ENCODE assay signal across 9 cellular contexts in the genomic region with DNA sequence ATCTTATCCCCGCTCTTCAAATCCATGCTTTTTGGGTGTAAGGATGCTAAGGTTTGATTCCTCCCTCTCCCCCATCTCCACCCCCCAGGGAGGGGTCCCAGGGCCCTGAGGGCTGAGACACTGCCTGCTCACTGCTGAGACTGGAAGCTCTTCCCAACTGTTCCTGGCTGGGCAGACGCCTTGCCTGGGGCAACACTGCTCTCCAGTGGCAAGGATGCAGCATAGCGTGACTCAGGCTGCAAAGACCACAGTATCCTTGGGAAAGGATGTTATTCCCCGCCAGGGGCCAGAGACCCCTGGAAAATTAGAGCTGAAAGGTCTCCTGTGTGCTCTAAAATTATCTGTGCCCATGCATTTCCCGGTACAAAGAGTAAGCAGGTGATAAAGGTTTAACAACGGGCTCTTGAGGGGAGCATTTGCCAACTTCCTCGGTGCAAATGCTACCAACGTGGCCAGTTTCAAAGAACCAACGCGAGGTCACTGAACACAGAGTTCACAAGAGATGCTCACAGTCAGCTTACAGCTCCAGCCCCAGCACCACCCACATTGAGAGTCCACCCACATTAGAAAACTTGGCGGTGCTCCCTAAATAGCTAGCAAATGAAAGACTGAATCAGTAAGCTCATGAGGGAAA.
DNase-seq lines count a peak whose midpoint lies in the region; ATAC-seq and TF ChIP-seq lines count a peak whose summit lies in the region.
"Had no signal": no experiment of that assay in that cellular context is flagged by ENCODE, and none has a peak within 500 bp of the region (broad histone marks: within the 10 kb centered on the region; RNA-seq: fewer than 3 reads in every experiment).

No MANE protein-coding gene starts in this region.

- DNase-seq in GM10248 (ENCODE audit: extremely low spot score) (peak; percentile 42), NCI-H1105 treated with DMSO at 0.1 percent for 48 hours (lab: John Stamatoyannopoulos, UW) (peak; percentile 25), astrocyte of the hippocampus (ENCODE audit: low read depth, low spot score) (peak; percentile 79), iPS-NIHi11 (ENCODE audit: low spot score) (peak; percentile 77), superior temporal gyrus (ENCODE audit: extremely low spot score) (peak; percentile 83)
- DNase-seq in CD8-positive, alpha-beta memory T cell, result no peak
- DNase-seq in stimulated activated CD4-positive, alpha-beta T cell treated with anti-CD3 and anti-CD28 coated beads, Interleukin-12 subunit alpha, Interleukin-12 subunit beta, amount 100 ng/mL, for 4 hours, result no peak

- TF ChIP-seq CTCF in GM10248 (IDR thresholded peaks at IDR 0.05; ENCODE audit: control extremely low read depth, extremely low read depth, low read depth, missing control alignments), result peak; percentile 67

- H3K36me3 Mint-ChIP-seq in CD8-positive, alpha-beta memory T cell, result no peaks in the 10 kb centered on the region

- no peak overlapping the region for H3K27ac Mint-ChIP-seq in CD8-positive, alpha-beta memory T cell

- peaks cover 6 to 23% of the 10 kb centered on the region in 2 donors for H3K27me3 Mint-ChIP-seq in CD8-positive, alpha-beta memory T cell

- no peaks in the 10 kb centered on the region for H3K4me1 ChIP-seq in CD8-positive, alpha-beta memory T cell (ENCODE audit: insufficient read depth, low read length)

- H3K27me3 ChIP-seq in CD8-positive, alpha-beta memory T cell (ENCODE audit: insufficient read depth, low read length, poor library complexity, severe bottlenecking), result no peaks in the 10 kb centered on the region

- H3K4me3 ChIP-seq in CD8-positive, alpha-beta memory T cell (ENCODE audit: low read length), result no peak overlapping the region
- H3K4me3 ChIP-seq: skin epidermis had no signal

- H3K27ac ChIP-seq in CD8-positive, alpha-beta memory T cell (ENCODE audit: low read depth, low read length), result no peak overlapping the region
- H3K27ac ChIP-seq: skin epidermis had no signal

- CTCF ChIA-PET in GM10248 (lab: Yijun Ruan, JAX), result interaction anchor here (0.6 to 3.4 kb wide), 17 partner anchors 8 to 1026 kb away, joined by 3 to 20 read pairs (median 5); a partner anchor contains a TSS
- CTCF ChIA-PET in CD8-positive, alpha-beta memory T cell (lab: Charles Lee), result no interaction called here

- peaks cover 0 to 3% (median 0%) of the 10 kb centered on the region in 5 donors for H3K9me3 Mint-ChIP-seq in CD8-positive, alpha-beta memory T cell

- POLR2A ChIA-PET in GM10248 (lab: Yijun Ruan, JAX), result no interaction called here
- POLR2A ChIA-PET in CD8-positive, alpha-beta memory T cell (lab: Charles Lee), result no interaction called here

- H3K4me1 Mint-ChIP-seq in CD8-positive, alpha-beta memory T cell, result peaks cover 0 to 3% (median 2%) of the 10 kb centered on the region in 3 donors

- no peak for ATAC-seq in HG02970 (IDR thresholded peaks at IDR 0.05; ENCODE audit: low FRiP score, unreplicated experiment)

- H3K4me3 Mint-ChIP-seq in CD8-positive, alpha-beta memory T cell, result no peak overlapping the region

- H3K9me3 ChIP-seq in CD8-positive, alpha-beta memory T cell (ENCODE audit: low read length), result no peaks in the 10 kb centered on the region

- no peaks in the 10 kb centered on the region for H3K36me3 ChIP-seq in CD8-positive, alpha-beta memory T cell (ENCODE audit: insufficient read depth, low read length)

Comparison
In these comparisons a context has a peak if more than half of its experiments do, and no peak if none do; other contexts are left out.
1. DNase-seq: peak in GM10248 (single experiment), NCI-H1105 treated with DMSO at 0.1 percent for 48 hours (single experiment), astrocyte of the hippocampus (single experiment), iPS-NIHi11 (single experiment) and superior temporal gyrus (single experiment); none in CD8-positive, alpha-beta memory T cell (0 of 5) and stimulated activated CD4-positive, alpha-beta T cell treated with anti-CD3 and anti-CD28 coated beads, Interleukin-12 subunit alpha, Interleukin-12 subunit beta, amount 100 ng/mL, for 4 hours (single experiment).